Comparison of ENCODE assay signal across 25 cellular contexts in genomic region chr20:45269754-45270270, GRCh38. TPM values are rescaled to one million over a fixed set of nuclear protein-coding genes. Genes with fewer than 3 reads are reported as not detected.
"Had no signal": no experiment of that assay in that cellular context is flagged by ENCODE, and none has a peak within 500 bp of the region (broad histone marks: within the 10 kb centered on the region; RNA-seq: fewer than 3 reads in every experiment).

No MANE protein-coding gene starts in this region.

- H3K27ac ChIP-seq: RWPE1 had no signal

- H3K9ac ChIP-seq: SK-N-SH had no signal

- DNase-seq: KBM-7, NCI-H1092, NCI-H1105 treated with DMSO at 0.1 percent for 48 hours, NCI-H1417 treated with DMSO at 0.1 percent for 48 hours, NCI-H146, NCI-H1694 treated with DMSO at 0.1 percent for 48 hours, NCI-H1930, NCI-H2081, NCI-H2107, NCI-H2227 treated with DMSO at 0.1 percent for 48 hours, NCI-H510A, NCI-H524 treated with DMSO at 0.1 percent for 48 hours, NCI-H69, NCI-H774, PC-3, SHP77, SK-N-SH, SW 1271 had no signal

- H3K9me3 ChIP-seq: SK-N-SH had no signal

- H3K4me2 ChIP-seq: SK-N-SH had no signal

- ATAC-seq: Panc1, PC-3 had no signal

RNA-seq across cellular contexts. Expression of gene SLPI, which starts 15.4 kb away (rescaled TPM):
- total RNA-seq: HT1080, LHCN-M2, OCI-LY7, SK-MEL-5 had no signal
- polyA plus RNA-seq: SK-N-SH had no signal

RNA-seq across cellular contexts. Expression of gene RBPJL, which starts 36.8 kb away (rescaled TPM):
- total RNA-seq: HT1080, LHCN-M2, MCF 10A, OCI-LY7, PC-3, SK-MEL-5 had no signal
- polyA plus RNA-seq: SK-N-SH had no signal

RNA-seq across cellular contexts. Expression of gene MATN4, which starts 38.3 kb away (rescaled TPM):
- total RNA-seq: HT1080, MCF 10A had no signal

RNA-seq across cellular contexts. Expression of gene SEMG2, which starts 48.6 kb away (rescaled TPM):
- total RNA-seq: HT1080, LHCN-M2, MCF 10A, OCI-LY7, PC-3, SK-MEL-5 had no signal
- polyA plus RNA-seq: SK-N-SH had no signal
